Comparison of ENCODE assay signal across 10 cellular contexts in genomic region chr13:111049791-111050538, GRCh38.
DNase-seq lines count a peak whose midpoint lies in the region; ATAC-seq, FAIRE-seq and TF ChIP-seq lines count a peak whose summit lies in the region.
"Had no signal": no experiment of that assay in that cellular context is flagged by ENCODE, and none has a peak within 500 bp of the region (broad histone marks: within the 10 kb centered on the region; RNA-seq: fewer than 3 reads in every experiment).

No MANE protein-coding gene starts in this region.

- H3K9me3 ChIP-seq in BE2C = no peaks in the 10 kb centered on the region
- H3K9me3 ChIP-seq in lung (ENCODE audit: control insufficient read depth in 2 of 2, insufficient read depth in 1 of 2, low read length in 1 of 2) = no peaks in the 10 kb centered on the region

- H3K27ac ChIP-seq in HL-60 (replicated peaks) = no peak overlapping the region
- no peak overlapping the region for H3K27ac ChIP-seq in lung (ENCODE audit: low read depth in 1 of 2, low read length in 1 of 2)

- no peak for DNase-seq in BE2C
- DNase-seq in HL-60 (ENCODE audit: low read depth in 1 of 2, low spot score in 1 of 2) = no peak
- DNase-seq in bronchial epithelial cell (ENCODE audit: low read depth) = peak; percentile 14
- peak; percentile 29 for DNase-seq in lung (ENCODE audit: low spot score)
- no peak for DNase-seq in HuH-7.5 (ENCODE audit: low spot score)
- no peak for DNase-seq in NK-92 (lab: John Stamatoyannopoulos, UW; ENCODE audit: unreplicated experiment)
- DNase-seq: activated CD4-positive, alpha-beta T cell treated with anti-CD3 and anti-CD28 coated beads for 1 hour; stimulated activated naive CD4-positive, alpha-beta T cell treated with Interleukin-2 at 50 U/mL for 16 hours had no signal

- H3K4me1 ChIP-seq in BE2C = no peaks in the 10 kb centered on the region
- H3K4me1 ChIP-seq in lung (ENCODE audit: control insufficient read depth in 2 of 2, insufficient read depth in 2 of 2, low read length in 2 of 2) = no peaks in the 10 kb centered on the region

- TF ChIP-seq CTCF in BE2C (IDR thresholded peaks at IDR 0.05; ENCODE audit: low read depth, low read length) = peak; percentile 25; the same call in 1 of the 2 replicates
- peak; percentile 7 for TF ChIP-seq CTCF in HL-60 (IDR thresholded peaks at IDR 0.05; ENCODE audit: insufficient read depth, low read length)
- peak; percentile 51 for TF ChIP-seq CTCF in bronchial epithelial cell (IDR thresholded peaks at IDR 0.05; ENCODE audit: insufficient read depth, low read length, severe bottlenecking)
- peak; percentile 30 for TF ChIP-seq CTCF in lung (IDR thresholded peaks at IDR 0.05; ENCODE audit: control extremely low read depth, extremely low read depth)

- no peak overlapping the region for H3K4me3 ChIP-seq in BE2C (ENCODE audit: low read depth, low read length)
- H3K4me3 ChIP-seq in HL-60 (replicated peaks; ENCODE audit: insufficient read depth, low read length) = no peak overlapping the region
- no peak overlapping the region for H3K4me3 ChIP-seq in bronchial epithelial cell (ENCODE audit: low read depth, low read length)
- H3K4me3 ChIP-seq in lung = no peak overlapping the region

- no peak for FAIRE-seq in bronchial epithelial cell (lab: Jason Lieb, UNC)

- peaks cover 8% of the 10 kb centered on the region for H3K27me3 ChIP-seq in BE2C
- H3K27me3 ChIP-seq in HL-60 (ENCODE audit: insufficient read depth, poor library complexity, severe bottlenecking) = peaks cover 4% of the 10 kb centered on the region
- no peaks in the 10 kb centered on the region for H3K27me3 ChIP-seq in bronchial epithelial cell (ENCODE audit: control insufficient read depth, insufficient read depth, low read length)
- no peaks in the 10 kb centered on the region for H3K27me3 ChIP-seq in lung (ENCODE audit: control insufficient read depth, insufficient read depth)

- H3K36me3 ChIP-seq in BE2C (no peaks in the 10 kb centered on the region), bronchial epithelial cell (ENCODE audit: control insufficient read depth, insufficient read depth, low read length) (no peaks in the 10 kb centered on the region), lung (ENCODE audit: control insufficient read depth in 2 of 2, insufficient read depth in 2 of 2, low read length in 2 of 2) (no peaks in the 10 kb centered on the region)

- 75 to 85% methylated on average over 19 of the region's 19 CpGs for WGBS in lung, 2 donors

- ATAC-seq in lung (ENCODE audit: insufficient read depth, low FRiP score) = no peak
- ATAC-seq in HG02610 (IDR thresholded peaks at IDR 0.05; ENCODE audit: unreplicated experiment) = no peak
- no peak for ATAC-seq in HG03280 (IDR thresholded peaks at IDR 0.05; ENCODE audit: unreplicated experiment)

Comparison
In these comparisons a context has a peak if more than half of its experiments do, and no peak if none do; other contexts are left out.
1. DNase-seq: peak in bronchial epithelial cell (single experiment) and lung (single experiment); none in BE2C (single experiment), HL-60 (0 of 2), HuH-7.5 (single experiment) and NK-92 (single experiment).
2. Peak in every context shown above with its lines, with median percentiles within 50 percentile points of each other: CTCF ChIP-seq.